In the genomic region with DNA sequence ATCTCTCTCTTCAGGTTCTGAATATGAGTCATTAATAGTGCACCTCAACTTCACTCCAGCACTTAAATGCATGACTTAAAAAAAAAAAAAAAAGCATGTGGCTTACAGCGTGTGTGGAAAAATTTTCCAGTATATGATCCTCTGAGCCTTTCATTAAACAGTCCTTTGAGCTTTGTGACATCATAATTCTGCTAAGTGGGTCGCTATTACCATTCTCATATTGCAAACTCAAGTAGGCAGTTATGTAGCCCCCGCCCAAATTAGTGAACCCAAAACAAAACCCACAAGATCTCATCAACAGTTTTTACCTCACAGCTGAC, we compare ENCODE assay signal across 8 cellular contexts. TPM values are rescaled to one million over a fixed set of nuclear protein-coding genes. Genes with fewer than 3 reads are reported as not detected.
DNase-seq lines count a peak whose midpoint lies in the region; ATAC-seq and TF ChIP-seq lines count a peak whose summit lies in the region.

No MANE protein-coding gene starts in this region.

- peaks cover 13 to 46% (median 22%) of the 10 kb centered on the region in 4 donors for H3K4me1 Mint-ChIP-seq in CD4-positive, CD25-positive, alpha-beta regulatory T cell
- H3K4me1 Mint-ChIP-seq in neural crest cell: peaks cover 20% of the 10 kb centered on the region

- peak overlapping the region; percentile 83 for H3K4me3 ChIP-seq in CD4-positive, CD25-positive, alpha-beta regulatory T cell (ENCODE audit: low read depth, low read length)
- H3K4me3 ChIP-seq in MG63 (peak overlapping the region; percentile 81), duodenal mucosa (ENCODE audit: low read depth in 1 of 2, low read length in 2 of 2) (peak overlapping the region; percentile 83 to 91)

- peaks cover 31% of the 10 kb centered on the region for H3K36me3 ChIP-seq in CD4-positive, CD25-positive, alpha-beta regulatory T cell (ENCODE audit: control insufficient read depth, insufficient read depth, low read length)
- H3K36me3 ChIP-seq in MG63 (peaks cover 9% of the 10 kb centered on the region), duodenal mucosa (ENCODE audit: control insufficient read depth in 1 of 2, insufficient read depth in 2 of 2, low read length in 2 of 2) (peaks cover 14 to 23% of the 10 kb centered on the region in 2 donors)

- ATAC-seq in CD4-positive, CD25-positive, alpha-beta regulatory T cell (ENCODE audit: low read depth in 2 of 2): no peak
- ATAC-seq in HG02642 (IDR thresholded peaks at IDR 0.05; ENCODE audit: poor library complexity, unreplicated experiment) (no peak), HG03342 (IDR thresholded peaks at IDR 0.05; ENCODE audit: unreplicated experiment) (no peak), GM18870 (IDR thresholded peaks at IDR 0.05; ENCODE audit: unreplicated experiment) (no peak), GM21447 (IDR thresholded peaks at IDR 0.05; ENCODE audit: unreplicated experiment) (no peak)

- peaks cover 36% of the 10 kb centered on the region for H3K36me3 Mint-ChIP-seq in CD4-positive, CD25-positive, alpha-beta regulatory T cell
- peaks cover 19% of the 10 kb centered on the region for H3K36me3 Mint-ChIP-seq in neural crest cell (ENCODE audit: low read depth)

- peaks cover 20% of the 10 kb centered on the region for H3K27me3 Mint-ChIP-seq in CD4-positive, CD25-positive, alpha-beta regulatory T cell
- H3K27me3 Mint-ChIP-seq in neural crest cell (ENCODE audit: low read depth): peaks cover 19% of the 10 kb centered on the region

- H3K9ac ChIP-seq in duodenal mucosa (ENCODE audit: low read depth in 1 of 2, low read length in 2 of 2): peak overlapping the region; percentile 81 to 86

- H3K4me1 ChIP-seq in CD4-positive, CD25-positive, alpha-beta regulatory T cell (ENCODE audit: control insufficient read depth, insufficient read depth, low read length, poor library complexity, severe bottlenecking): peaks cover 13% of the 10 kb centered on the region
- H3K4me1 ChIP-seq in duodenal mucosa (ENCODE audit: control insufficient read depth in 1 of 2, insufficient read depth in 2 of 2, low read length in 2 of 2): peaks cover 8 to 12% of the 10 kb centered on the region in 2 donors

- peak overlapping the region; percentile 82 for H3K27ac ChIP-seq in CD4-positive, CD25-positive, alpha-beta regulatory T cell (ENCODE audit: insufficient read depth, low read length, poor library complexity, severe bottlenecking)
- peak overlapping the region; percentile 92 for H3K27ac ChIP-seq in duodenal mucosa (ENCODE audit: low read depth, low read length)

- peaks cover 5% of the 10 kb centered on the region for H3K27me3 ChIP-seq in CD4-positive, CD25-positive, alpha-beta regulatory T cell (ENCODE audit: control insufficient read depth, insufficient read depth, low read length)
- no peaks in the 10 kb centered on the region for H3K27me3 ChIP-seq in MG63
- H3K27me3 ChIP-seq in duodenal mucosa (ENCODE audit: control insufficient read depth in 1 of 2, insufficient read depth in 2 of 2, low read length in 2 of 2): no peaks in the 10 kb centered on the region

- DNase-seq in CD4-positive, CD25-positive, alpha-beta regulatory T cell: no peak
- DNase-seq in MG63 (no peak), neural crest cell (ENCODE audit: low read depth, low spot score) (no peak)

- H3K4me3 Mint-ChIP-seq in CD4-positive, CD25-positive, alpha-beta regulatory T cell: peak overlapping the region; percentile 89 to 96 (median 92)
- H3K4me3 Mint-ChIP-seq in neural crest cell: peak overlapping the region; percentile 90

- TF ChIP-seq CTCF in neural crest cell (conservative IDR thresholded peaks at IDR 0.05): no peak

- H3K9me3 Mint-ChIP-seq in CD4-positive, CD25-positive, alpha-beta regulatory T cell: peaks cover 0 to 9% (median 4%) of the 10 kb centered on the region in 7 donors
- no peaks in the 10 kb centered on the region for H3K9me3 Mint-ChIP-seq in neural crest cell

- peak overlapping the region; percentile 67 to 93 (median 88) for H3K27ac Mint-ChIP-seq in CD4-positive, CD25-positive, alpha-beta regulatory T cell
- peak overlapping the region; percentile 59 for H3K27ac Mint-ChIP-seq in neural crest cell (ENCODE audit: unreplicated experiment)

- peaks cover 4 to 6% of the 10 kb centered on the region in 2 experiments for H3K9me3 ChIP-seq in CD4-positive, CD25-positive, alpha-beta regulatory T cell (ENCODE audit: control insufficient read depth in 2 of 2, low read length in 2 of 2)
- H3K9me3 ChIP-seq in MG63: no peaks in the 10 kb centered on the region
- H3K9me3 ChIP-seq in duodenal mucosa (ENCODE audit: control insufficient read depth in 1 of 2, low read length in 2 of 2): no peaks in the 10 kb centered on the region

RNA-seq across cellular contexts. Expression of a gene that starts 0.7 kb away (rescaled TPM):
- total RNA-seq in CD4-positive, CD25-positive, alpha-beta regulatory T cell: 12.9 TPM
- 10 to 100 TPM; 17.7 to 34.9 (median 27.0) TPM for polyA plus RNA-seq in CD4-positive, CD25-positive, alpha-beta regulatory T cell
- 12.6 and 18.0 TPM in 2 replicates for total RNA-seq in MG63 (2014; rRNA removed; shearing (Covaris generic); ENCODE audit: low replicate concordance)
- total RNA-seq in neural crest cell: 19.1 and 20.5 TPM in 2 replicates

RNA-seq across cellular contexts. Expression of a gene that starts 58.0 kb away (rescaled TPM):
- not detected for total RNA-seq in CD4-positive, CD25-positive, alpha-beta regulatory T cell
- polyA plus RNA-seq in CD4-positive, CD25-positive, alpha-beta regulatory T cell: not detected
- total RNA-seq in MG63 (2014; rRNA removed; shearing (Covaris generic); ENCODE audit: low replicate concordance): 0.26 and 0.67 TPM in 2 replicates
- 7.5 and 7.8 TPM in 2 replicates for total RNA-seq in neural crest cell
